In the genomic region with DNA sequence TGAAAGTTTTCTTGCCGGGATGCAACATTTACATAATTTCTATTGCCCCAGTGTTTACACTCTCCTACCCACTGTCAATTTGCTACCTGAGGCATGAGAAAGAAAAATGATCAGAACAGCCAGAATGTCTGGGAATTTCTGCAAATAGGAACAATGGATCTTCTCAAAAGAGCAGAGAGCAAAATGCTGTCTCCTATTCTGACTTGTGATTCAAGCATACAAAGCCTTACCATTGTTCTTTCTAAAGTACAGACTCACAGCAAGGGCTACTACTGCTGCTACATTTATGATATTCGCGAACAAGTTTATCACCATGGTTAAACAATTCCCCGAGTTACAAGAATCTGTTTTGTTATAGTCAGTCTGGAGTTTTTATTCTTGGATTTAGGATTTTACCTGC, we compare ENCODE assay signal across 13 cellular contexts.
DNase-seq lines count a peak whose midpoint lies in the region; TF ChIP-seq lines count a peak whose summit lies in the region.
"Had no signal": no experiment of that assay in that cellular context is flagged by ENCODE, and none has a peak within 500 bp of the region (broad histone marks: within the 10 kb centered on the region; RNA-seq: fewer than 3 reads in every experiment).

No MANE protein-coding gene starts in this region.

- peak; percentile 29 for DNase-seq in SK-MEL-5 (ENCODE audit: low read depth, low spot score)
- no peak for DNase-seq in hepatocyte (ENCODE audit: low spot score)
- DNase-seq in trophoblast cell: no peak
- DNase-seq in activated CD4-positive, alpha-beta T cell treated with anti-CD3 and anti-CD28 coated beads, Interleukin-2, amount 10 ng/mL, durations not matched to agents 24 days and 14 days: no peak
- no peak for DNase-seq in amygdala (lab: John Stamatoyannopoulos, UW)
- no peak for DNase-seq in SW480 (ENCODE audit: low spot score)
- DNase-seq: Caco-2; CD8-positive, alpha-beta memory T cell; GM23248 had no signal

- no peak overlapping the region for H2BK120ac ChIP-seq in trophoblast cell (ENCODE audit: insufficient read depth, low read length, poor library complexity)

- no peaks in the 10 kb centered on the region for H3K9me2 ChIP-seq in hepatocyte (replicated peaks; ENCODE audit: insufficient read depth)

- no peaks in the 10 kb centered on the region for H3K4me1 ChIP-seq in hepatocyte (ENCODE audit: insufficient read depth)
- no peaks in the 10 kb centered on the region for H3K4me1 ChIP-seq in trophoblast cell (ENCODE audit: control insufficient read depth in 1 of 2, insufficient read depth in 2 of 2, low read length in 2 of 2)
- H3K4me1 ChIP-seq: BLaER1 treated with 17β-estradiol and CSF1 and Interleukin-3, amounts not matched to agents 10 nM and 100 nM; Caco-2; HAP-1 had no signal

- H3K79me2 ChIP-seq in hepatocyte (no peaks in the 10 kb centered on the region), trophoblast cell (ENCODE audit: control insufficient read depth, insufficient read depth, low read length, poor library complexity) (no peaks in the 10 kb centered on the region)

- H3K4me3 ChIP-seq in hepatocyte (no peak overlapping the region), trophoblast cell (ENCODE audit: low read depth, low read length) (no peak overlapping the region)
- H3K4me3 ChIP-seq: BLaER1 treated with 17β-estradiol and CSF1 and Interleukin-3, amounts not matched to agents 10 nM and 100 nM; GM23248; HAP-1 had no signal

- no peaks in the 10 kb centered on the region for H3K27me3 ChIP-seq in hepatocyte
- no peaks in the 10 kb centered on the region for H3K27me3 ChIP-seq in trophoblast cell (ENCODE audit: insufficient read depth, low read length)
- H3K27me3 ChIP-seq: BLaER1 treated with 17β-estradiol and CSF1 and Interleukin-3, amounts not matched to agents 10 nM and 100 nM had no signal

- no peaks in the 10 kb centered on the region for H3K4me1 Mint-ChIP-seq in activated CD4-positive, alpha-beta T cell treated with anti-CD3 and anti-CD28 coated beads, Interleukin-2, amount 10 ng/mL, durations not matched to agents 24 days and 14 days
- H3K4me1 Mint-ChIP-seq: B cell; CD8-positive, alpha-beta memory T cell had no signal

- in situ Hi-C loops in SK-MEL-5 (cut with HindIII; ENCODE audit: low pct_unique_long_range_greater_than_20kb, low sequenced_read_pairs): no loop called here

- H2AFZ ChIP-seq in hepatocyte: no peak overlapping the region
- no peak overlapping the region for H2AFZ ChIP-seq in trophoblast cell (ENCODE audit: insufficient read depth, low read length, poor library complexity)
- H2AFZ ChIP-seq: GM23248 had no signal

- 60% methylated on average over 4 of the region's 4 CpGs for WGBS in hepatocyte (ENCODE audit: low lambda C conversion rate, missing lambda C conversion rate)
- WGBS in trophoblast cell (ENCODE audit: extremely low coverage, insufficient coverage, insufficient read length): no CpG with 5 or more reads among the region's 4 CpGs

- H3K27ac ChIP-seq in hepatocyte (no peak overlapping the region), trophoblast cell (ENCODE audit: low read depth, low read length) (no peak overlapping the region)
- H3K27ac ChIP-seq: BLaER1 treated with 17β-estradiol and CSF1 and Interleukin-3, amounts not matched to agents 10 nM and 100 nM; GM23248; HL-60 had no signal

- H3K36me3 ChIP-seq in hepatocyte (replicated peaks; ENCODE audit: insufficient read depth, low read depth) (no peaks in the 10 kb centered on the region), trophoblast cell (ENCODE audit: control insufficient read depth in 1 of 2, insufficient read depth in 2 of 2, low read length in 2 of 2) (no peaks in the 10 kb centered on the region)
- H3K36me3 ChIP-seq: BLaER1 treated with 17β-estradiol and CSF1 and Interleukin-3, amounts not matched to agents 10 nM and 100 nM; HAP-1 had no signal

- H3K27me3 Mint-ChIP-seq in activated CD4-positive, alpha-beta T cell treated with anti-CD3 and anti-CD28 coated beads, Interleukin-2, amount 10 ng/mL, durations not matched to agents 24 days and 14 days: no peaks in the 10 kb centered on the region

- peak overlapping the region; percentile 4 for H3K4me2 ChIP-seq in hepatocyte
- peak overlapping the region; percentile 20 for H3K4me2 ChIP-seq in trophoblast cell (ENCODE audit: low read length)
- H3K4me2 ChIP-seq: BLaER1 treated with 17β-estradiol and CSF1 and Interleukin-3, amounts not matched to agents 10 nM and 100 nM had no signal

- H2AK5ac ChIP-seq in trophoblast cell (ENCODE audit: low read length): no peak overlapping the region

- no peaks in the 10 kb centered on the region for H3K36me3 Mint-ChIP-seq in activated CD4-positive, alpha-beta T cell treated with anti-CD3 and anti-CD28 coated beads, Interleukin-2, amount 10 ng/mL, durations not matched to agents 24 days and 14 days (ENCODE audit: low read depth)
- H3K36me3 Mint-ChIP-seq: CD8-positive, alpha-beta memory T cell had no signal

- H3K23ac ChIP-seq in trophoblast cell (ENCODE audit: low read length): no peak overlapping the region

- H3K4me3 Mint-ChIP-seq in activated CD4-positive, alpha-beta T cell treated with anti-CD3 and anti-CD28 coated beads, Interleukin-2, amount 10 ng/mL, durations not matched to agents 24 days and 14 days: no peak overlapping the region
- H3K4me3 Mint-ChIP-seq: B cell; CD8-positive, alpha-beta memory T cell had no signal

- no peak overlapping the region for H3K14ac ChIP-seq in trophoblast cell (ENCODE audit: low read length)

- H3K9me3 ChIP-seq in hepatocyte (ENCODE audit: low read depth) (no peaks in the 10 kb centered on the region), trophoblast cell (ENCODE audit: insufficient read depth, low read depth, low read length) (no peaks in the 10 kb centered on the region)
- H3K9me3 ChIP-seq: Caco-2, HAP-1 had no signal

- H2BK12ac ChIP-seq in trophoblast cell (ENCODE audit: low read length): no peak overlapping the region

- H3K4ac ChIP-seq in trophoblast cell (ENCODE audit: low read depth, low read length): no peak overlapping the region

- H4K8ac ChIP-seq in trophoblast cell (ENCODE audit: low read depth, low read length): no peak overlapping the region

- H4K20me1 ChIP-seq in hepatocyte (ENCODE audit: insufficient read depth, poor library complexity, severe bottlenecking): no peaks in the 10 kb centered on the region
- H4K20me1 ChIP-seq: BLaER1 treated with 17β-estradiol and CSF1 and Interleukin-3, amounts not matched to agents 10 nM and 100 nM had no signal

- no peaks in the 10 kb centered on the region for H3K79me1 ChIP-seq in trophoblast cell (ENCODE audit: low read length)

- no peak overlapping the region for H3K9ac ChIP-seq in trophoblast cell (ENCODE audit: low read length)
- H3K9ac ChIP-seq: BLaER1 treated with 17β-estradiol and CSF1 and Interleukin-3, amounts not matched to agents 10 nM and 100 nM; GM23248 had no signal

- H3K18ac ChIP-seq in trophoblast cell (ENCODE audit: low read length): no peak overlapping the region

- H3K27ac Mint-ChIP-seq in activated CD4-positive, alpha-beta T cell treated with anti-CD3 and anti-CD28 coated beads, Interleukin-2, amount 10 ng/mL, durations not matched to agents 24 days and 14 days: no peak overlapping the region
- H3K27ac Mint-ChIP-seq: B cell; CD8-positive, alpha-beta memory T cell had no signal

- no peak for TF ChIP-seq CTCF in hepatocyte (IDR thresholded peaks at IDR 0.05; ENCODE audit: poor library complexity)

- H4K91ac ChIP-seq in trophoblast cell (ENCODE audit: low read depth, low read length): no peak overlapping the region

- intact Hi-C loops in activated CD4-positive, alpha-beta T cell treated with anti-CD3 and anti-CD28 coated beads, Interleukin-2, amount 10 ng/mL, durations not matched to agents 24 days and 14 days (cut with micrococcal nuclease): no loop called here

- H4K12ac ChIP-seq in trophoblast cell (ENCODE audit: low read depth, low read length): no peak overlapping the region

- H3K9me3 Mint-ChIP-seq in activated CD4-positive, alpha-beta T cell treated with anti-CD3 and anti-CD28 coated beads, Interleukin-2, amount 10 ng/mL, durations not matched to agents 24 days and 14 days: peaks cover 4% of the 10 kb centered on the region

- no peak overlapping the region for H2BK5ac ChIP-seq in trophoblast cell (ENCODE audit: low read depth, low read length, poor library complexity)
